ENCODE assay signal across 8 cellular contexts in genomic region chr12:94621662-94622359, GRCh38. TPM values are rescaled to one million over a fixed set of nuclear protein-coding genes. Genes with fewer than 3 reads are reported as not detected.
DNase-seq lines count a peak whose midpoint lies in the region; ATAC-seq and TF ChIP-seq lines count a peak whose summit lies in the region.

No MANE protein-coding gene starts in this region.

- H3K4me3 ChIP-seq in astrocyte of the spinal cord (ENCODE audit: low read depth, low read length) = no peak overlapping the region
- no peak overlapping the region for H3K4me3 ChIP-seq in GM23338

- H3K36me3 ChIP-seq in GM23338 (ENCODE audit: insufficient read depth) = no peaks in the 10 kb centered on the region

- H3F3A ChIP-seq in GM23338 (replicated peaks; ENCODE audit: low read depth) = no peaks in the 10 kb centered on the region

- TF ChIP-seq CTCF in astrocyte of the spinal cord (IDR thresholded peaks at IDR 0.05; ENCODE audit: low read depth, low read length) = no peak
- no peak for TF ChIP-seq CTCF in GM23338 (conservative IDR thresholded peaks at IDR 0.05; ENCODE audit: low read depth in 2 of 2)

- DNase-seq in LoVo (ENCODE audit: low spot score) (peak; percentile 77), astrocyte of the spinal cord (ENCODE audit: low read depth, low spot score) (peak; percentile 37), myocyte (ENCODE audit: low read depth) (peak; percentile 9), cortex of kidney (lab: John Stamatoyannopoulos, UW) (no peak), GM23338 (ENCODE audit: low spot score) (no peak), NCI-H524 treated with DMSO at 0.1 percent for 48 hours (lab: John Stamatoyannopoulos, UW) (no peak)

- H3K9me3 Mint-ChIP-seq in GM23338 = peaks cover 15% of the 10 kb centered on the region; the same call in 2 of the 3 replicates

- no peaks in the 10 kb centered on the region for H3K4me1 Mint-ChIP-seq in GM23338

- no peaks in the 10 kb centered on the region for H3K27me3 Mint-ChIP-seq in GM23338 (ENCODE audit: insufficient read depth, low read depth, poor library complexity)

- no peak overlapping the region for H3K27ac ChIP-seq in GM23338 (ENCODE audit: low read depth)

- TF ChIP-seq POLR2A in GM18505 (IDR thresholded peaks at IDR 0.05; ENCODE audit: borderline replicate concordance, extremely low read depth, insufficient read depth, insufficient read length) = no peak

- H3K4me1 ChIP-seq in GM23338 (ENCODE audit: insufficient read depth) = peaks cover 9% of the 10 kb centered on the region

- no peak overlapping the region for H2AFZ ChIP-seq in GM23338

- in situ Hi-C loops in astrocyte of the spinal cord (cut with HindIII; ENCODE audit: low sequenced_read_pairs) = no loop called here

- peak; percentile 99 for ATAC-seq in GM18505 (IDR thresholded peaks at IDR 0.05; ENCODE audit: unreplicated experiment)
- ATAC-seq in GM21717 (IDR thresholded peaks at IDR 0.05; ENCODE audit: unreplicated experiment) = peak; percentile 98
- no peak for ATAC-seq in GM23338

- H3K27ac Mint-ChIP-seq in GM23338 = no peak overlapping the region

- H3K4me2 ChIP-seq in GM23338 = no peak overlapping the region

- no peaks in the 10 kb centered on the region for H3K79me2 ChIP-seq in GM23338 (replicated peaks; ENCODE audit: insufficient read depth)

- no peaks in the 10 kb centered on the region for H3K27me3 ChIP-seq in GM23338 (ENCODE audit: insufficient read depth)

- H3K36me3 Mint-ChIP-seq in GM23338 (ENCODE audit: low read depth) = no peaks in the 10 kb centered on the region

- H3K9me2 ChIP-seq in GM23338 (ENCODE audit: insufficient read depth) = no peaks in the 10 kb centered on the region; the same call in 1 of the 2 replicates

- no peak overlapping the region for H3K4me3 Mint-ChIP-seq in GM23338

- no peaks in the 10 kb centered on the region for H4K20me1 ChIP-seq in GM23338 (replicated peaks; ENCODE audit: insufficient read depth)

TF ChIP-seq in GM23338, 12 proteins besides CTCF, POLR2A, EP300 and RAD21:
- no peak for TF ChIP-seq NANOG (IDR thresholded peaks at IDR 0.05; ENCODE audit: borderline replicate concordance)
- no peak for TF ChIP-seq ETS1 (IDR thresholded peaks at IDR 0.05)
- no peak for TF ChIP-seq ZNF331 (CRISPR knock-in tag; IDR thresholded peaks at IDR 0.05; ENCODE audit: low read depth)
- no peak for TF ChIP-seq ZNF462 (CRISPR knock-in tag; IDR thresholded peaks at IDR 0.05)
- no peak for TF ChIP-seq CREB1 (CRISPR knock-in tag; IDR thresholded peaks at IDR 0.05; ENCODE audit: low read depth)
- TF ChIP-seq REST (IDR thresholded peaks at IDR 0.05; ENCODE audit: unreplicated experiment) = no peak
- TF ChIP-seq STAT1 (IDR thresholded peaks at IDR 0.05; ENCODE audit: unreplicated experiment) = no peak
- no peak for TF ChIP-seq ZNF114 (CRISPR knock-in tag; IDR thresholded peaks at IDR 0.05)
- TF ChIP-seq POLR2AphosphoS5 (IDR thresholded peaks at IDR 0.05; ENCODE audit: low read depth) = no peak
- TF ChIP-seq EZH2 (IDR thresholded peaks at IDR 0.05; ENCODE audit: low read depth, unreplicated experiment) = no peak
- no peak for TF ChIP-seq JUNB (IDR thresholded peaks at IDR 0.05; ENCODE audit: unreplicated experiment)
- no peak for TF ChIP-seq EZH2phosphoT487 (IDR thresholded peaks at IDR 0.05; ENCODE audit: unreplicated experiment)

RNA-seq across cellular contexts. Expression of gene TMCC3, which starts 28.5 kb away (rescaled TPM):
- total RNA-seq in myocyte = 6.0 and 10.5 TPM in 2 replicates
- polyA plus RNA-seq in myocyte (2012) = 1.3 TPM
- total RNA-seq in GM23338 (2014; rRNA removed; shearing (Covaris generic)) = 2.4 and 3.6 TPM in 2 replicates
- 1.4 and 1.6 TPM in 2 replicates for polyA plus RNA-seq in GM23338 (2016; fragmentation: Nextera tagmentation; extraction: Ambion mirVana)

Comparison
In these comparisons a context has a peak if more than half of its experiments do, and no peak if none do; other contexts are left out.
1. DNase-seq: peak in LoVo (single experiment), astrocyte of the spinal cord (single experiment) and myocyte (single experiment); none in cortex of kidney (single experiment), GM23338 (single experiment) and NCI-H524 treated with DMSO at 0.1 percent for 48 hours (single experiment).